8 cellular contexts compared by ENCODE assay signal in genomic region chr16:642189-643049, GRCh38. TPM values are rescaled to one million over a fixed set of nuclear protein-coding genes. Genes with fewer than 3 reads are reported as not detected.
DNase-seq lines count a peak whose midpoint lies in the region; ATAC-seq and TF ChIP-seq lines count a peak whose summit lies in the region.

No MANE protein-coding gene starts in this region.

- H3K79me2 ChIP-seq in PC-9 (ENCODE audit: low read depth) = peaks cover 45% of the 10 kb centered on the region

- H3K4me3 ChIP-seq in PC-9 = peak overlapping the region; percentile 69

- BruUV-seq in PC-9 (replicated peaks; lab: Mats Ljungman, UMichigan) = TSS peak; percentile 20

- H3K9me2 ChIP-seq in PC-9 (ENCODE audit: insufficient read depth) = no peaks in the 10 kb centered on the region

- no peak overlapping the region; the same call in 1 of the 2 replicates for H2AFZ ChIP-seq in PC-9

- H3K36me3 Mint-ChIP-seq in brain = no peaks in the 10 kb centered on the region

- no peaks in the 10 kb centered on the region for H3K27me3 ChIP-seq in PC-9 (ENCODE audit: insufficient read depth, low read depth)
- H3K27me3 ChIP-seq in layer of hippocampus (ENCODE audit: control insufficient read depth, insufficient read depth, low read length) = no peaks in the 10 kb centered on the region

- DNase-seq in activated CD4-positive, alpha-beta T cell treated with anti-CD3 and anti-CD28 coated beads for 48 hours = peak; percentile 49
- no peak for DNase-seq in activated CD4-positive, alpha-beta T cell treated with anti-CD3 and anti-CD28 coated beads for 1 hour
- DNase-seq in PC-9 (peak; percentile 43 to 73), iPS-NIHi7 (ENCODE audit: extremely low spot score) (no peak)
- peak; percentile 60 for DNase-seq in stimulated activated CD8-positive, alpha-beta memory T cell treated with anti-CD3 and anti-CD28 coated beads, Interleukin-4, amount 100 ng/mL, for 48 hours

- no peaks in the 10 kb centered on the region for H3K9me3 Mint-ChIP-seq in brain

- peaks cover 38% of the 10 kb centered on the region for H3K4me1 Mint-ChIP-seq in brain

- no peaks in the 10 kb centered on the region for H3K36me3 ChIP-seq in PC-9 (ENCODE audit: low read depth)

- H3K27ac Mint-ChIP-seq in brain = peak overlapping the region in 1 of 5 experiments; percentile 40

- H3K9me3 ChIP-seq in PC-9 (ENCODE audit: insufficient read depth, low read depth) = no peaks in the 10 kb centered on the region

- H3K27me3 Mint-ChIP-seq in brain = no peaks in the 10 kb centered on the region

- H3K4me3 Mint-ChIP-seq in brain = peak overlapping the region; percentile 71 to 84 (median 78)

- ATAC-seq in HG02840 (IDR thresholded peaks at IDR 0.05; ENCODE audit: low FRiP score, unreplicated experiment) = peak; percentile 43

- intact Hi-C loops in PC-9 (cut with micrococcal nuclease; ENCODE audit: unreplicated experiment) = loop anchor here (10.0 kb wide), 1 partner anchor 258 kb away; the partner anchor contains the start of gene PGAP6

- TF ChIP-seq CTCF in PC-9 (conservative IDR thresholded peaks at IDR 0.05) (no peak), brain (conservative IDR thresholded peaks at IDR 0.05) (no peak)

- H3K4me2 ChIP-seq in PC-9 = peak overlapping the region; percentile 97

- POLR2A ChIA-PET in PC-9 (lab: Charles Lee; ENCODE audit: unreplicated experiment) = interaction anchor here (0.6 to 0.8 kb wide), 3 partner anchors 15 to 99 kb away, joined by 3 to 4 read pairs (median 4); partner anchors contain the start of gene CIAO3

- peaks cover 45% of the 10 kb centered on the region for H3K4me1 ChIP-seq in PC-9 (replicated peaks; ENCODE audit: insufficient read depth)

- peaks cover 36% of the 10 kb centered on the region for H3F3A ChIP-seq in PC-9 (ENCODE audit: insufficient read depth, low read depth)

- H4K20me1 ChIP-seq in PC-9 (ENCODE audit: insufficient read depth) = peaks cover 17% of the 10 kb centered on the region; the same call in 1 of the 2 replicates

- CTCF ChIA-PET in PC-9 (lab: Charles Lee) = interaction anchor here (0.6 kb wide), 1 partner anchor 165 kb away, joined by 13 read pairs; no protein-coding TSS in a partner anchor

- H3K27ac ChIP-seq in PC-9 = peak overlapping the region; percentile 23; the same call in 1 of the 2 replicates
- H3K27ac ChIP-seq in layer of hippocampus (ENCODE audit: low read depth, low read length) = peak overlapping the region; percentile 85

RNA-seq across cellular contexts. Expression of gene MCRIP2, which starts 0.8 kb away (rescaled TPM):
- total RNA-seq in PC-9 (2021) = 64.2 and 69.6 TPM in 2 replicates
- 22.6 TPM for polyA plus RNA-seq in brain (ENCODE audit: insufficient read depth, low read depth, low replicate concordance)

RNA-seq across cellular contexts. Expression of gene METTL26, which starts 6.3 kb away (rescaled TPM):
- total RNA-seq in PC-9 (2021) = 144 and 158 TPM in 2 replicates
- polyA plus RNA-seq in brain (ENCODE audit: insufficient read depth, low read depth, low replicate concordance) = 191 TPM

RNA-seq across cellular contexts. Expression of gene WDR90, which starts 6.7 kb away (rescaled TPM):
- total RNA-seq in PC-9 (2021) = 118 and 126 TPM in 2 replicates
- 12.5 TPM for polyA plus RNA-seq in brain (ENCODE audit: insufficient read depth, low read depth, low replicate concordance)

RNA-seq across cellular contexts. Expression of gene WFIKKN1, which starts 11.6 kb away (rescaled TPM):
- 6.9 and 9.2 TPM in 2 replicates for total RNA-seq in PC-9 (2021)
- 1.4 TPM for polyA plus RNA-seq in brain (ENCODE audit: insufficient read depth, low read depth, low replicate concordance)

RNA-seq across cellular contexts. Expression of gene RHOT2, which starts 25.5 kb away (rescaled TPM):
- 143 and 173 TPM in 2 replicates for total RNA-seq in PC-9 (2021)
- 65.6 TPM for polyA plus RNA-seq in brain (ENCODE audit: insufficient read depth, low read depth, low replicate concordance)

Comparison
In these comparisons a context has a peak if more than half of its experiments do, and no peak if none do; other contexts are left out.
1. DNase-seq: peak in activated CD4-positive, alpha-beta T cell treated with anti-CD3 and anti-CD28 coated beads for 48 hours (single experiment), PC-9 (2 of 2) and stimulated activated CD8-positive, alpha-beta memory T cell treated with anti-CD3 and anti-CD28 coated beads, Interleukin-4, amount 100 ng/mL, for 48 hours (single experiment); none in activated CD4-positive, alpha-beta T cell treated with anti-CD3 and anti-CD28 coated beads for 1 hour (single experiment) and iPS-NIHi7 (single experiment).